1 cellular context compared by ENCODE assay signal in genomic region chr2:21008014-21008789, GRCh38.
TF ChIP-seq lines count a peak whose summit lies in the region.

No MANE protein-coding gene starts in this region.

TF ChIP-seq in liver, 16 proteins besides CTCF, POLR2A, EP300 and RAD21 (continued from another document):
- no peak for TF ChIP-seq REST (IDR thresholded peaks at IDR 0.05)
